ENCODE assay signal across 1 cellular context in genomic region chr9:4859035-4859434, GRCh38.
TF ChIP-seq lines count a peak whose summit lies in the region.

No MANE protein-coding gene starts in this region.

TF ChIP-seq in K562, 482 proteins besides CTCF, POLR2A, EP300 and RAD21 (continued from another document):
- no peak for TF ChIP-seq CHD7 (IDR thresholded peaks at IDR 0.05; ENCODE audit: low read depth, low read length)
- TF ChIP-seq, protein P1, sequence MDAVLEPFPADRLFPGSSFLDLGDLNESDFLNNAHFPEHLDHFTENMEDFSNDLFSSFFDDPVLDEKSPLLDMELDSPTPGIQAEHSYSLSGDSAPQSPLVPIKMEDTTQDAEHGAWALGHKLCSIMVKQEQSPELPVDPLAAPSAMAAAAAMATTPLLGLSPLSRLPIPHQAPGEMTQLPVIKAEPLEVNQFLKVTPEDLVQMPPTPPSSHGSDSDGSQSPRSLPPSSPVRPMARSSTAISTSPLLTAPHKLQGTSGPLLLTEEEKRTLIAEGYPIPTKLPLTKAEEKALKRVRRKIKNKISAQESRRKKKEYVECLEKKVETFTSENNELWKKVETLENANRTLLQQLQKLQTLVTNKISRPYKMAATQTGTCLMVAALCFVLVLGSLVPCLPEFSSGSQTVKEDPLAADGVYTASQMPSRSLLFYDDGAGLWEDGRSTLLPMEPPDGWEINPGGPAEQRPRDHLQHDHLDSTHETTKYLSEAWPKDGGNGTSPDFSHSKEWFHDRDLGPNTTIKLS (IDR thresholded peaks at IDR 0.05; ENCODE audit: borderline replicate concordance, low read depth) = no peak
- no peak for TF ChIP-seq SRSF1 (IDR thresholded peaks at IDR 0.05; ENCODE audit: low read depth, low read length)
- no peak for TF ChIP-seq ADNP (tag; IDR thresholded peaks at IDR 0.05)
- TF ChIP-seq U2AF2 (optimal IDR thresholded peaks at IDR 0.05; ENCODE audit: low read depth, low read length) = no peak
- no peak for TF ChIP-seq SP2 (IDR thresholded peaks at IDR 0.05; ENCODE audit: extremely low read depth, low read depth, low read length, poor library complexity, severe bottlenecking)
